Comparison of ENCODE assay signal across 18 cellular contexts in genomic region chr7:19610194-19610943, GRCh38.
"Had no signal": no experiment of that assay in that cellular context is flagged by ENCODE, and none has a peak within 500 bp of the region (broad histone marks: within the 10 kb centered on the region; RNA-seq: fewer than 3 reads in every experiment).

No MANE protein-coding gene starts in this region.

- DNase-seq: effector memory CD4-positive, alpha-beta T cell; gastrocnemius medialis; heart right ventricle; hypothalamus; islet precursor cell; mammary epithelial cell; naive thymus-derived CD4-positive, alpha-beta T cell; nephron progenitor cell; right cardiac atrium; stimulated activated CD4-positive, alpha-beta T cell treated with anti-CD3 and anti-CD28 coated beads, Interleukin-2, amount 100 ng/mL, for 48 hours; stimulated activated CD8-positive, alpha-beta memory T cell treated with anti-CD3 and anti-CD28 coated beads, Interleukin-4, amount 100 ng/mL, for 48 hours; upper lobe of right lung had no signal

- H3K9me3 ChIP-seq: gastrocnemius medialis, upper lobe of right lung, vagina had no signal

- H3K4me1 ChIP-seq: gastrocnemius medialis, heart right ventricle, tibial nerve, upper lobe of right lung, vagina had no signal

- ATAC-seq: esophagus mucosa; gastrocnemius medialis; heart right ventricle; left lobe of liver; naive thymus-derived CD4-positive, alpha-beta T cell; stimulated activated memory B cell treated with anti-CD40 and anti-IgM and Interleukin-4, amounts not matched to agents 10 μg/mL and 1 μg/mL and 100 μg/mL, for 72 hours; upper lobe of right lung had no signal

- H3K36me3 ChIP-seq: gastrocnemius medialis, heart right ventricle, tibial nerve, upper lobe of right lung, vagina had no signal

- H3K27me3 ChIP-seq: gastrocnemius medialis, heart right ventricle, tibial nerve, upper lobe of right lung, vagina had no signal

- H3K27ac ChIP-seq: gastrocnemius medialis, heart right ventricle, tibial nerve, upper lobe of right lung, vagina had no signal

- H3K4me3 ChIP-seq: gastrocnemius medialis, heart right ventricle, smooth muscle cell, tibial nerve, upper lobe of right lung, vagina had no signal

- H3K4me2 ChIP-seq: smooth muscle cell had no signal
